ENCODE assay signal across 8 cellular contexts in the genomic region with DNA sequence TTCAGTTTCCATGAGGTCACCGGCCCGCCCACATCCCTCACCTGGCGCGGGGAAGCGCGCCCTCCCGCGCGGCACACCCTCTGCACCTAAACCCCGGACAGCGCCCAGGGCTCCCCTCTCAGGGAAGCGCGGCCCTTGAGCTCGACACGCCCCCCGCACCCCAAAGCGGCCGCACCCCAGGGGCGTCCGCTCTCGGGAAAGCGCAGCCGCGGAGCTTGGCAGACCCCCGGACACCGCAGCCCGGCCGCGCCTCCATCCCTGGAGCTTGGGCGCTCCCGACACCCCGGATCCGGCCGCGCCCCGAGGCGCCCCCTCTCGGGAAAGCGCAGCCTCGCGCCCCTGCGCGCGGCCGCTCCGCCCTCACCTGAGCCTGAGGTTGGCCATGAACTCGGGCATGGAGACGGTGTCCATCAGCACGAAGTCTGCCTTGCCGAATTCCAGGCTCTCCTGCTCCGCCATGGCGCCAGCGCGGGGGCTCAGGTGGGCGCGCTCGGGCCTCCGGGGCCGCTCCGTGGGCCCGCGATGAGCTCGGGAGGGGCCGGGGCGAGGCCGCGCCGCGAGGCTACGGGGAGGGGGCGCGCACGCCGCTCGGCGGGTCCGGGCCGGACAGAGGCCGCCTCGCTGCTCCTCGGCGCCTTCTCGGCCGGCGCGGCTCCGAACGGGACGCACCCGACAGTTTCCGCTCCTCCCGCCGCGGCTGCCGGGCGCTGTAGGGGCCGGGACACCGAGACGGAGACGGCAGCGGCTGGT. TPM values are rescaled to one million over a fixed set of nuclear protein-coding genes. Genes with fewer than 3 reads are reported as not detected.
DNase-seq lines count a peak whose midpoint lies in the region; ATAC-seq, FAIRE-seq and TF ChIP-seq lines count a peak whose summit lies in the region.

A gene (minus strand): TSS at position 711 of the 750 bp plus-strand sequence. CDS start 252 bp downstream, at position 459.

- CTCF ChIA-PET in endothelial cell of umbilical vein (lab: Charles Lee), result interaction anchor here (0.8 to 9.1 kb wide), 52 partner anchors 9 to 874 kb away, joined by 3 to 420 read pairs (median 7); a partner anchor contains a TSS

- no peaks in the 10 kb centered on the region for H4K20me1 ChIP-seq in endothelial cell of umbilical vein (replicated peaks; ENCODE audit: control insufficient read depth, extremely low read depth, insufficient read depth, low read length)

- H2AFZ ChIP-seq in endothelial cell of umbilical vein (ENCODE audit: low read depth, low read length), result peak within 1 kb of the TSS; percentile 100

- H3K79me2 ChIP-seq in endothelial cell of umbilical vein (ENCODE audit: control insufficient read depth, insufficient read depth, low read length), result peaks cover 33% of the 10 kb centered on the region

- DNase-seq in GM13977 (ENCODE audit: low spot score) (peak; percentile 71), NCI-H2171 (lab: John Stamatoyannopoulos, UW) (peak; percentile 54), endothelial cell of umbilical vein (ENCODE audit: low read depth, low spot score) (no peak), SIG-M5 (lab: John Stamatoyannopoulos, UW) (no peak)
- peak; percentile 50 to 58 for DNase-seq in activated CD8-positive, alpha-beta memory T cell treated with anti-CD3 and anti-CD28 coated beads for 4 hours (ENCODE audit: low read depth in 2 of 2)
- DNase-seq in stimulated activated CD8-positive, alpha-beta memory T cell treated with anti-CD3 and anti-CD28 coated beads, Interleukin-7, amount 100 ng/mL, for 1 hour (ENCODE audit: low read depth in 2 of 2), result peak; percentile 26 to 40

- intact Hi-C loops in endothelial cell of umbilical vein (cut with micrococcal nuclease), result loop anchor here (1.0 to 5.0 kb wide), 8 partner anchors 36 to 393 kb away; a partner anchor contains a TSS

- peak; percentile 66 for TF ChIP-seq POLR2A in endothelial cell of umbilical vein (IDR thresholded peaks at IDR 0.05; ENCODE audit: low read depth, low read length)

- H3K9me3 ChIP-seq in endothelial cell of umbilical vein (replicated peaks; ENCODE audit: control insufficient read depth, insufficient read depth, low read length) (no peaks in the 10 kb centered on the region), muscle layer of duodenum (ENCODE audit: control insufficient read depth in 1 of 2, low read length in 2 of 2) (no peaks in the 10 kb centered on the region)

- no peak for FAIRE-seq in endothelial cell of umbilical vein (lab: Jason Lieb, UNC)

- H3K4me2 ChIP-seq in endothelial cell of umbilical vein (ENCODE audit: insufficient read depth, low read length), result peak within 1 kb of the TSS; percentile 98

- peak within 1 kb of the TSS; percentile 77 for H3K27ac ChIP-seq in endothelial cell of umbilical vein (ENCODE audit: insufficient read depth, low read depth, low read length)
- H3K27ac ChIP-seq in muscle layer of duodenum (ENCODE audit: low read length), result peak within 1 kb of the TSS; percentile 72

- no peaks in the 10 kb centered on the region for H3K9me1 ChIP-seq in endothelial cell of umbilical vein (replicated peaks; ENCODE audit: control insufficient read depth, extremely low read depth, insufficient read depth, low read length)

- H3K9ac ChIP-seq in endothelial cell of umbilical vein (replicated peaks; ENCODE audit: extremely low read depth, insufficient read depth, low read length), result peak within 1 kb of the TSS; percentile 93

- POLR2A ChIA-PET in endothelial cell of umbilical vein (lab: Charles Lee), result interaction anchor here (0.5 to 2.5 kb wide), 4 partner anchors 33 to 81 kb away, joined by 3 to 6 read pairs (median 4); no protein-coding TSS in a partner anchor

- peak; percentile 60 for ATAC-seq in HG02678 (IDR thresholded peaks at IDR 0.05; ENCODE audit: unreplicated experiment)

- H3K36me3 ChIP-seq in endothelial cell of umbilical vein (ENCODE audit: control insufficient read depth in 2 of 2, extremely low read depth in 1 of 2, insufficient read depth in 2 of 2, low read length in 2 of 2) (no peaks in the 10 kb centered on the region), muscle layer of duodenum (ENCODE audit: control insufficient read depth in 1 of 2, insufficient read depth in 2 of 2, low read length in 2 of 2) (no peaks in the 10 kb centered on the region)

- dilution Hi-C loops in endothelial cell of umbilical vein (cut with MboI; ENCODE audit: extremely low pct_ligation_motif_present, low sequenced_read_pairs), result no loop called here

- H3K4me3 ChIP-seq in endothelial cell of umbilical vein (replicated peaks in 1 of 3; ENCODE audit: insufficient read depth in 1 of 3, low read depth in 1 of 3, low read length in 3 of 3), result peak within 1 kb of the TSS; percentile 58 to 81 (median 72)
- peak within 1 kb of the TSS; percentile 66 to 82 for H3K4me3 ChIP-seq in muscle layer of duodenum (ENCODE audit: low read depth in 1 of 2, low read length in 2 of 2)

- no TSS peak for BruUV-seq in endothelial cell of umbilical vein (replicated peaks; lab: Mats Ljungman, UMichigan)

- TF ChIP-seq CTCF in GM13977 (IDR thresholded peaks at IDR 0.05; ENCODE audit: extremely low read depth, insufficient read depth, missing control alignments) (peak; percentile 71), endothelial cell of umbilical vein (IDR thresholded peaks at IDR 0.05; ENCODE audit: extremely low read depth in 1 of 2, insufficient read depth in 1 of 2, low read depth in 1 of 2, low read length in 2 of 2) (peak; percentile 29 to 51)

- in situ Hi-C loops in GM13977 (cut with MboI; ENCODE audit: low pct_unique_long_range_greater_than_20kb, low sequenced_read_pairs, unreplicated experiment), result loop anchor here (5.0 kb wide), 1 partner anchor 94 kb away; no protein-coding TSS in a partner anchor

- H3K27me3 ChIP-seq in endothelial cell of umbilical vein (ENCODE audit: control insufficient read depth in 2 of 2, insufficient read depth in 2 of 2, low read length in 2 of 2), result no peaks in the 10 kb centered on the region
- H3K27me3 ChIP-seq in muscle layer of duodenum (ENCODE audit: low read depth, low read length), result no peaks in the 10 kb centered on the region

- H3K4me1 ChIP-seq in endothelial cell of umbilical vein (ENCODE audit: control insufficient read depth, extremely low read depth, insufficient read depth, low read length), result peaks cover 22% of the 10 kb centered on the region
- peaks cover 8 to 17% of the 10 kb centered on the region in 2 donors for H3K4me1 ChIP-seq in muscle layer of duodenum (ENCODE audit: control insufficient read depth in 1 of 2, insufficient read depth in 2 of 2, low read length in 2 of 2)

TF ChIP-seq in endothelial cell of umbilical vein, 7 proteins besides CTCF, POLR2A, EP300 and RAD21:
- peak; percentile 77 for TF ChIP-seq POLR2AphosphoS5 (IDR thresholded peaks at IDR 0.05; ENCODE audit: insufficient read depth, low read depth, low read length)
- TF ChIP-seq, protein P1, sequence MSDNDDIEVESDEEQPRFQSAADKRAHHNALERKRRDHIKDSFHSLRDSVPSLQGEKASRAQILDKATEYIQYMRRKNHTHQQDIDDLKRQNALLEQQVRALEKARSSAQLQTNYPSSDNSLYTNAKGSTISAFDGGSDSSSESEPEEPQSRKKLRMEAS (IDR thresholded peaks at IDR 0.05; ENCODE audit: insufficient read depth, insufficient read length), result no peak
- no peak for TF ChIP-seq MYC (IDR thresholded peaks at IDR 0.05; ENCODE audit: low read depth, low read length)
- TF ChIP-seq FOS (IDR thresholded peaks at IDR 0.05; ENCODE audit: borderline replicate concordance, insufficient read depth, low read length), result no peak
- no peak for TF ChIP-seq JUN (IDR thresholded peaks at IDR 0.05; ENCODE audit: borderline replicate concordance, insufficient read depth, insufficient read length, low read depth)

RNA-seq across cellular contexts. Expression of the gene that starts here (rescaled TPM):
- total RNA-seq in endothelial cell of umbilical vein, result 85.5 and 101 TPM in 2 replicates
- 34.8 and 37.8 TPM in 2 replicates for polyA plus RNA-seq in endothelial cell of umbilical vein
- 56.3 and 56.6 TPM in 2 replicates for polyA plus RNA-seq in endothelial cell of umbilical vein (2011; cell fraction: cytosol; rRNA removed)
- polyA plus RNA-seq in endothelial cell of umbilical vein (2011; cell fraction: nucleus; rRNA removed), result 44.8 and 49.7 TPM in 2 replicates
- 69.7 and 82.3 TPM in 2 replicates for polyA plus RNA-seq in endothelial cell of umbilical vein (2012)
- polyA minus RNA-seq in endothelial cell of umbilical vein, result 111 and 138 TPM in 2 replicates
- not detected for polyA minus RNA-seq in endothelial cell of umbilical vein (2011; cell fraction: cytosol; rRNA and poly(A)+ RNA removed)
- 149 and 254 TPM in 2 replicates for polyA minus RNA-seq in endothelial cell of umbilical vein (2011; cell fraction: nucleus; rRNA and poly(A)+ RNA removed)

Comparison
In these comparisons a context has a peak if more than half of its experiments do, and no peak if none do; other contexts are left out.
1. DNase-seq: peak in GM13977 (single experiment), NCI-H2171 (single experiment), activated CD8-positive, alpha-beta memory T cell treated with anti-CD3 and anti-CD28 coated beads for 4 hours (2 of 2) and stimulated activated CD8-positive, alpha-beta memory T cell treated with anti-CD3 and anti-CD28 coated beads, Interleukin-7, amount 100 ng/mL, for 1 hour (2 of 2); none in endothelial cell of umbilical vein (single experiment) and SIG-M5 (single experiment).